ENCODE assay signal across 8 cellular contexts in genomic region chr12:57844725-57845477, GRCh38. TPM values are rescaled to one million over a fixed set of nuclear protein-coding genes. Genes with fewer than 3 reads are reported as not detected.
DNase-seq lines count a peak whose midpoint lies in the region; ATAC-seq and TF ChIP-seq lines count a peak whose summit lies in the region.

No MANE protein-coding gene starts in this region.

- peaks cover 8% of the 10 kb centered on the region; the same call in 1 of the 2 replicates for H3K36me3 ChIP-seq in Panc1 (ENCODE audit: control insufficient read depth, insufficient read depth, low read length)
- H3K36me3 ChIP-seq in body of pancreas (replicated peaks in 1 of 2; ENCODE audit: insufficient read depth in 1 of 2, low read depth in 2 of 2): no peaks in the 10 kb centered on the region
- H3K36me3 ChIP-seq in iPS-18a (ENCODE audit: control insufficient read depth, low read depth, low read length): no peaks in the 10 kb centered on the region
- H3K36me3 ChIP-seq in sigmoid colon: no peaks in the 10 kb centered on the region

- CTCF ChIA-PET in Panc1 (lab: Charles Lee): interaction anchor here (0.6 to 1.2 kb wide), 4 partner anchors 13 to 260 kb away, joined by 3 to 6 read pairs (median 4); no protein-coding TSS in a partner anchor

- H3K27ac Mint-ChIP-seq in HFFc6: peak overlapping the region; percentile 91

- H3K4me1 ChIP-seq in Panc1 (ENCODE audit: control insufficient read depth, insufficient read depth, low read length): peaks cover 49% of the 10 kb centered on the region
- peaks cover 53% of the 10 kb centered on the region for H3K4me1 ChIP-seq in body of pancreas
- peaks cover 46% of the 10 kb centered on the region for H3K4me1 ChIP-seq in iPS-18a (ENCODE audit: control insufficient read depth, low read depth, low read length)
- peaks cover 0 to 65% (median 51%) of the 10 kb centered on the region in 4 donors for H3K4me1 ChIP-seq in sigmoid colon

- peak overlapping the region; percentile 91 for H3K4me3 Mint-ChIP-seq in HFFc6

- peak overlapping the region; percentile 93 to 94 for H3K4me3 ChIP-seq in Panc1 (ENCODE audit: low read depth in 2 of 2, low read length in 2 of 2)
- peak overlapping the region; percentile 87 to 99 for H3K4me3 ChIP-seq in body of pancreas
- H3K4me3 ChIP-seq in iPS-18a (ENCODE audit: low read length): peak overlapping the region; percentile 91
- H3K4me3 ChIP-seq in sigmoid colon: peak overlapping the region; percentile 90 to 100 (median 97)

- H3K27me3 Mint-ChIP-seq in HFFc6 (ENCODE audit: insufficient read depth): peaks cover 8% of the 10 kb centered on the region

- TF ChIP-seq POLR2A in body of pancreas (IDR thresholded peaks at IDR 0.05) (peak in 2 of 3 donors; percentile 9 to 35), sigmoid colon (IDR thresholded peaks at IDR 0.05) (peak; percentile 5 to 14)

- in situ Hi-C loops in Panc1 (cut with HindIII; ENCODE audit: low pct_unique_long_range_greater_than_20kb, low sequenced_read_pairs): no loop called here

- DNase-seq in NCI-H146 (lab: John Stamatoyannopoulos, UW) (peak; percentile 14), NCI-H146 treated with DMSO at 0.1 percent for 48 hours (lab: John Stamatoyannopoulos, UW; ENCODE audit: unreplicated experiment) (no peak), HFFc6 (peak; percentile 91), Panc1 (ENCODE audit: low read depth, low spot score) (no peak), body of pancreas (peak; percentile 57 to 77 (median 68)), sigmoid colon (peak; percentile 92), NCI-H187 treated with DMSO at 0.1 percent for 48 hours (lab: John Stamatoyannopoulos, UW) (no peak)

- intact Hi-C loops in Panc1 (cut with micrococcal nuclease; ENCODE audit: unreplicated experiment) (no loop called here), body of pancreas (cut with DNase I) (loop anchor here (5.0 kb wide), 1 partner anchor 52 kb away; no protein-coding TSS in a partner anchor), sigmoid colon (cut with DNase I) (loop anchor here (1.0 kb wide), 1 partner anchor 51 kb away; no protein-coding TSS in a partner anchor)

- peaks cover 5% of the 10 kb centered on the region; the same call in 1 of the 2 replicates for H3K36me3 Mint-ChIP-seq in HFFc6 (ENCODE audit: low read depth)

- no peak for TF ChIP-seq EP300 in sigmoid colon (IDR thresholded peaks at IDR 0.05)

- H3K9me3 ChIP-seq in Panc1 (ENCODE audit: control insufficient read depth, insufficient read depth, low read depth, low read length) (no peaks in the 10 kb centered on the region), body of pancreas (no peaks in the 10 kb centered on the region), iPS-18a (ENCODE audit: control insufficient read depth, low read depth, low read length) (no peaks in the 10 kb centered on the region), sigmoid colon (no peaks in the 10 kb centered on the region)

- WGBS in body of pancreas, 2 donors: 1% methylated on average over 16 to 42 of the region's 42 CpGs
- 1% methylated on average over 42 of the region's 42 CpGs for WGBS in sigmoid colon, 2 donors

- no TSS peak for BruUV-seq in Panc1 (replicated peaks; lab: Mats Ljungman, UMichigan)

- H3K9ac ChIP-seq in iPS-18a (ENCODE audit: low read length): peak overlapping the region; percentile 89

- peaks cover 53% of the 10 kb centered on the region for H3K4me1 Mint-ChIP-seq in HFFc6 (ENCODE audit: low read depth)

- no peaks in the 10 kb centered on the region for H3K9me3 Mint-ChIP-seq in HFFc6

- TF ChIP-seq CTCF in HFFc6 (IDR thresholded peaks at IDR 0.05): no peak
- TF ChIP-seq CTCF in Panc1 (IDR thresholded peaks at IDR 0.05): no peak
- no peak for TF ChIP-seq CTCF in body of pancreas (IDR thresholded peaks at IDR 0.05)
- no peak for TF ChIP-seq CTCF in sigmoid colon (IDR thresholded peaks at IDR 0.05)

- POLR2A ChIA-PET in Panc1 (lab: Charles Lee): interaction anchor here (0.6 to 1.8 kb wide), 6 partner anchors 21 to 60 kb away, joined by 3 to 23 read pairs (median 5); no protein-coding TSS in a partner anchor

- no peaks in the 10 kb centered on the region for H3K27me3 ChIP-seq in Panc1 (ENCODE audit: control insufficient read depth, insufficient read depth, low read length)
- H3K27me3 ChIP-seq in body of pancreas: no peaks in the 10 kb centered on the region
- no peaks in the 10 kb centered on the region for H3K27me3 ChIP-seq in iPS-18a (ENCODE audit: control insufficient read depth, insufficient read depth, low read length)
- no peaks in the 10 kb centered on the region for H3K27me3 ChIP-seq in sigmoid colon

- ATAC-seq in Panc1: peak; percentile 62
- ATAC-seq in body of pancreas: peak; percentile 5

- H3K27ac ChIP-seq in Panc1 (ENCODE audit: low read length): peak overlapping the region; percentile 94
- peak overlapping the region; percentile 99 to 100 (median 100) for H3K27ac ChIP-seq in body of pancreas
- peak overlapping the region; percentile 71 for H3K27ac ChIP-seq in iPS-18a (ENCODE audit: low read length)
- peak overlapping the region; percentile 100 for H3K27ac ChIP-seq in sigmoid colon

RNA-seq across cellular contexts. Expression of gene CTDSP2, which starts 1.6 kb away (rescaled TPM):
- total RNA-seq in HFFc6 (2021; fragmentation: NEBNext Ultra II Directional; extraction: Animal tissue kit (Norgen Biotek cat#: 25700)): 100 to 1,000 TPM in 5 of 6 experiments, 10 to 100 TPM in 1; 99.2 to 128 (median 111) TPM
- total RNA-seq in Panc1 (2021; ENCODE audit: unreplicated experiment) (120 TPM), body of pancreas (100 to 1,000 TPM in 1 of 2 donors, 10 to 100 TPM in 1; 82.1 to 125 TPM), sigmoid colon (100 to 1,000 TPM; 121 to 183 (median 135) TPM)
- 141 TPM for polyA plus RNA-seq in Panc1 (2012; ENCODE audit: insufficient read length)
- polyA plus RNA-seq in sigmoid colon: 100 to 1,000 TPM in 2 of 3 donors, 10 to 100 TPM in 1; 85.3 to 122 (median 105) TPM

RNA-seq across cellular contexts. Expression of gene AVIL, which starts 26.4 kb away (rescaled TPM):
- total RNA-seq in HFFc6 (2021; fragmentation: NEBNext Ultra II Directional; extraction: Animal tissue kit (Norgen Biotek cat#: 25700)): 1 to 10 TPM in 1 of 6 experiments, under 1 TPM in 5; 0.14 to 1.1 (median 0.67) TPM
- 3.1 TPM for total RNA-seq in Panc1 (2021; ENCODE audit: unreplicated experiment)
- polyA plus RNA-seq in Panc1 (2012; ENCODE audit: insufficient read length): 2.6 TPM
- 10 to 100 TPM in 1 of 2 donors, 1 to 10 TPM in 1; 2.0 to 14.8 TPM for total RNA-seq in body of pancreas
- total RNA-seq in sigmoid colon: 10 to 100 TPM in 1 of 4 donors, 1 to 10 TPM in 3; 2.1 to 12.2 (median 5.1) TPM
- 10 to 100 TPM in 1 of 3 donors, 1 to 10 TPM in 2; 6.2 to 11.4 (median 8.3) TPM for polyA plus RNA-seq in sigmoid colon

Comparison
In these comparisons a context has a peak if more than half of its experiments do, and no peak if none do; other contexts are left out.
1. DNase-seq: peak in NCI-H146 (single experiment), HFFc6 (single experiment), body of pancreas (4 of 4) and sigmoid colon (single experiment); none in NCI-H146 treated with DMSO at 0.1 percent for 48 hours (single experiment), Panc1 (single experiment) and NCI-H187 treated with DMSO at 0.1 percent for 48 hours (single experiment).
2. Peak in every context shown above with its lines, with median percentiles within 50 percentile points of each other: H3K27ac ChIP-seq and H3K4me3 ChIP-seq.